In the genomic region with DNA sequence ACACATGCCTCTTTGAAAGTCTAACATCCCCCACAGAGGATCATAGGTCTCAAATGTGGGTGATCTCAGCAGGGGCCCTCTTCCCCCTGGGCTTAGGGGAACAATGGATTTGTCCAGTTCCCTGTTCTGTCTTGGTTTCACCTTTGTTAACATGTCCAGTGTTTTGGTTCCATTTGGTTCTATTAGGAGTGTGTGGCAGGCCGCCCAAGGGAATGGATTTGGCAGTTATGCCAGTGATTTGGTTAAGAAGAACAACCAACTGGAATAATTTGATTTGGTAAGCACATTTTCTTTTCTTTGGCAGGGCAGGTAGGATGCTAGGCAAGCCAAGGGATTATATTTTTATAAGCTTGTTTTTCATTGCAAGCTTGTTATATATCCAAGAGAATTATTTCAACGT, we compare ENCODE assay signal across 21 cellular contexts.
"Had no signal": no experiment of that assay in that cellular context is flagged by ENCODE, and none has a peak within 500 bp of the region (broad histone marks: within the 10 kb centered on the region; RNA-seq: fewer than 3 reads in every experiment).

No MANE protein-coding gene starts in this region.

- H3K4me3 ChIP-seq: dorsolateral prefrontal cortex, hepatocyte, lung, psoas muscle, sigmoid colon, skin epidermis, testis had no signal

- H3K27me3 ChIP-seq: hepatocyte, sigmoid colon, testis had no signal

- DNase-seq: cortex of kidney; dorsolateral prefrontal cortex; effector CD8-positive, alpha-beta T cell; foreskin melanocyte; head of caudate nucleus; kidney; left cardiac atrium; left ventricle myocardium superior; mesenchymal stem cell; midbrain; psoas muscle; retina; sigmoid colon; stimulated activated CD4-positive, alpha-beta T cell treated with anti-CD3 and anti-CD28 coated beads, Interleukin-2, amount 100 ng/mL, for 24 hours; stimulated activated CD4-positive, alpha-beta T cell treated with anti-CD3 and anti-CD28 coated beads, Interleukin-4, amount 100 ng/mL, for 4 hours; stimulated activated naive B cell treated with anti-CD40 and anti-IgM and Interleukin-4, amounts not matched to agents 10 μg/mL and 1 μg/mL and 100 μg/mL, for 72 hours; stimulated activated naive CD8-positive, alpha-beta T cell treated with anti-CD3 and anti-CD28 coated beads, Interleukin-15, amount 100 ng/mL, for 72 hours; testis had no signal

- H3K9me3 ChIP-seq: psoas muscle, sigmoid colon, testis had no signal

- ATAC-seq: left cardiac atrium; left ventricle myocardium superior; psoas muscle; stimulated activated naive B cell treated with anti-CD40 and anti-IgM and Interleukin-4, amounts not matched to agents 10 μg/mL and 1 μg/mL and 100 μg/mL, for 72 hours; stimulated activated naive CD8-positive, alpha-beta T cell treated with anti-CD3 and anti-CD28 coated beads, Interleukin-15, amount 100 ng/mL, for 72 hours had no signal

- H3K36me3 ChIP-seq: sigmoid colon had no signal

- H3K27ac ChIP-seq: dorsolateral prefrontal cortex, psoas muscle, sigmoid colon, skin epidermis, testis had no signal

- H3K4me1 ChIP-seq: psoas muscle, sigmoid colon, testis had no signal
